In the genomic region with DNA sequence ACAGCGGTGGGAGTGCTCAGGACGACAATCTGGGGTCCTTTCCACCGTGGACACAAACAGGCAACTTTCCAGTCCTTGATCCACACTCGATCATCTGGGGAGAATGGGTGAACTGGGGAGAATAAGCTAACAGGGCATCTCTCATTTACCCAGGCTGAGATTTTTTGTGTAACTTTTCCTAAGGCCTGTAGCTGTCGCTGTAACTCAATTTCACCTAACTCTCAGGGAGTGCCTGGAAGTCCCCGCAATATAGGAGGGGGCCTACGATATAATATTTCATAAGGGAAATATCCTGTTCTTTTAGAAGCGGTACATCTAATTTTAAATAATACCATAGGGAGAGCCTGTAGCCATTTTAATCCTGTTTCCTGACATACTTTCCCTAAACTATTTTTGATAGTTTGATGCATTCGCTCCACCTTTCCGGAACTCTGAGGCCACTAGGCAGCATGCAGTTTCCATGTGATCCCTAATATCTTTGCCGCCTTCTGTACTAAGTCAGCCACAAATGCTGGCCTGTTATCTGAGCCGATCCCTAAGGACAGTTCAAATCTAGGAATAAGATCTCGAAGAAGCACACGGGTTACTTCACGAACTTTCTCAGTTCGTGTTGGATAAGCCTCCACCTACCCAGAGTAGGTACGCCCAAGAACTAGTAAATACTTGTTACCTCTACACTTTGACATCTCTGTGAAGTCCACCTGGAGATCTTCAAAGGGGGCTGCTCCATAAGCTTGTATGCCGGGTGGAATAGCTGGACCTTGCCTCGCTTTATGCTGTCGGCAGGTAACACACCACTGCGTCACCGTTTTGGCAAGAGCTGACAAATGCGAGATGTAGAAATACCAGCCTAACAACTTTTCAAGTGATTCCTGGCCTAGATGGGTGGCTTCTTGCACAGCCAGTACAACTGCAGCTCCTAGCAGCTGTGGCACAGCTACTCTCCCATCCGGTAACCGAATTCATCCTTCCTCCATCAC, we compare ENCODE assay signal across 8 cellular contexts.
DNase-seq lines count a peak whose midpoint lies in the region; ATAC-seq, FAIRE-seq and TF ChIP-seq lines count a peak whose summit lies in the region.
"Not testable (repeated sequence)": the region's sequence is repeated elsewhere in the genome, so short reads cannot be mapped to it uniquely, and the experiment has no call there.

No MANE protein-coding gene starts in this region.

- not testable (repeated sequence) for H3K27ac ChIP-seq in PC-3 (ENCODE audit: low read length); GM12878 (ENCODE audit: control insufficient read depth, insufficient read depth); liver (ENCODE audit: low read depth in 1 of 2, low read length in 2 of 2)
- H3K27ac ChIP-seq in esophagus squamous epithelium (peak overlapping the region; percentile 65 to 81 (median 76)), prostate gland (peak overlapping the region; percentile 84)

- TF ChIP-seq EP300 in Ishikawa (IDR thresholded peaks at IDR 0.05; ENCODE audit: borderline replicate concordance); GM12878 (IDR thresholded peaks at IDR 0.05; ENCODE audit: borderline replicate concordance in 1 of 2, control insufficient read depth in 1 of 2, low read depth in 2 of 2, low read length in 2 of 2): not testable (repeated sequence)

- not testable (repeated sequence) for H3K9ac ChIP-seq in PC-3 (ENCODE audit: low read length); GM12878 (ENCODE audit: control insufficient read depth, insufficient read depth, low read length); liver (ENCODE audit: low read depth in 1 of 2, low read length in 2 of 2)

- peak overlapping the region; percentile 79 for H2AFZ ChIP-seq in PC-3 (ENCODE audit: low read length)
- not testable (repeated sequence) for H2AFZ ChIP-seq in GM12878 (ENCODE audit: control insufficient read depth, low read depth, low read length)

- BruUV-seq in PC-3 (replicated peaks; lab: Mats Ljungman, UMichigan); GM12878 (replicated peaks; lab: Mats Ljungman, UMichigan): not testable (repeated sequence)

- WGBS in GM12878 (ENCODE audit: insufficient coverage, insufficient replicate concordance, low lambda C conversion rate, missing lambda C conversion rate) = 47% methylated on average over 25 of the region's 25 CpGs
- 34 to 53% methylated on average over 17 to 21 of the region's 25 CpGs for WGBS in esophagus squamous epithelium, 2 donors
- WGBS in liver = 65% methylated on average over 25 of the region's 25 CpGs
- 32% methylated on average over 25 of the region's 25 CpGs for WGBS in prostate gland

- RAD21 ChIA-PET in GM12878 (lab: Charles Lee; ENCODE audit: unreplicated experiment) = interaction anchor here (1.4 kb wide), 1 partner anchor 107 kb away, joined by 7 read pairs; no protein-coding TSS in a partner anchor

- DNase-seq in AG09309 (ENCODE audit: low read depth); GM12878 (ENCODE audit: low read depth, low spot score); esophagus squamous epithelium (lab: John Stamatoyannopoulos, UW): not testable (repeated sequence)
- DNase-seq in EH (ENCODE audit: low read depth) (peak; percentile 1), PC-3 (peak; percentile 71), prostate gland (ENCODE audit: low spot score) (peak; percentile 71)

- SMC1A ChIA-PET in GM12878 (lab: Charles Lee; ENCODE audit: uncharacterized antibody, unreplicated experiment) = interaction anchor here (1.9 kb wide), 1 partner anchor 108 kb away, joined by 5 read pairs; no protein-coding TSS in a partner anchor

- not testable (repeated sequence) for H3K4me1 ChIP-seq in PC-3 (ENCODE audit: insufficient read depth, low read length); GM12878 (ENCODE audit: control insufficient read depth, insufficient read depth, low read length); liver (ENCODE audit: control insufficient read depth in 4 of 4, insufficient read depth in 4 of 4, low read length in 3 of 4); prostate gland (replicated peaks)
- H3K4me1 ChIP-seq in esophagus squamous epithelium = peaks cover 0 to 16% (median 0%) of the 10 kb centered on the region in 3 donors

- H3F3A ChIP-seq in PC-3 (ENCODE audit: low read length, unreplicated experiment) = not testable (repeated sequence)

- POLR2A ChIA-PET in PC-3 (lab: Charles Lee; ENCODE audit: unreplicated experiment); GM12878 (lab: Charles Lee): not testable (repeated sequence)

- H3K4me3 ChIP-seq in AG09309 (ENCODE audit: control insufficient read depth, low read depth, low read length); GM12878; liver (ENCODE audit: low read depth in 1 of 3, low read length in 3 of 3): not testable (repeated sequence)
- H3K4me3 ChIP-seq in PC-3 (ENCODE audit: low read length) (peak overlapping the region; percentile 59), esophagus squamous epithelium (peak overlapping the region; percentile 22 to 53 (median 36)), prostate gland (peak overlapping the region; percentile 19)

- TF ChIP-seq CTCF in AG09309 (IDR thresholded peaks at IDR 0.05; ENCODE audit: control insufficient read depth, insufficient read depth, low read depth, low read length, missing control alignments) = peak; percentile 30
- TF ChIP-seq CTCF in PC-3 (conservative IDR thresholded peaks at IDR 0.05; ENCODE audit: low read depth, low read length) = peak; percentile 65
- peak; percentile 7 to 36 (median 19); a peak in 3 of 6 replicates for TF ChIP-seq CTCF in GM12878 (IDR thresholded peaks at IDR 0.05 in 2 of 3, conservative IDR thresholded peaks at IDR 0.05 in 1 of 3; ENCODE audit: control insufficient read depth in 2 of 3, extremely low read depth in 1 of 3, insufficient read depth in 1 of 3, low read depth in 3 of 3, low read length in 3 of 3)
- peak in 3 of 6 experiments; percentile 21 to 40 (median 22) for TF ChIP-seq CTCF in esophagus squamous epithelium (IDR thresholded peaks at IDR 0.05)
- TF ChIP-seq CTCF in liver (IDR thresholded peaks at IDR 0.05; ENCODE audit: low read depth, low read length, missing input control) = peak; percentile 6
- peak in 3 of 4 experiments; percentile 12 to 34 (median 13) for TF ChIP-seq CTCF in prostate gland (IDR thresholded peaks at IDR 0.05)

- H3K9me2 ChIP-seq in PC-3 (replicated peaks; ENCODE audit: low read length) = not testable (repeated sequence)

- intact Hi-C loops in PC-3 (cut with micrococcal nuclease); GM12878 (cut with micrococcal nuclease; ENCODE audit: unreplicated experiment); esophagus squamous epithelium (cut with DNase I); prostate gland (cut with DNase I): not testable (repeated sequence)

- peak overlapping the region; percentile 88 for H3K4me2 ChIP-seq in PC-3 (ENCODE audit: low read length)
- not testable (repeated sequence) for H3K4me2 ChIP-seq in GM12878 (ENCODE audit: control insufficient read depth, insufficient read depth)

- TF ChIP-seq POLR2A in GM12878 (IDR thresholded peaks at IDR 0.05; ENCODE audit: low read depth, low read length) = not testable (repeated sequence)
- peak in 1 of 4 donors; percentile 10 for TF ChIP-seq POLR2A in esophagus squamous epithelium (IDR thresholded peaks at IDR 0.05)
- peak; percentile 73 for TF ChIP-seq POLR2A in prostate gland (IDR thresholded peaks at IDR 0.05)

- H4K20me1 ChIP-seq in PC-3 (ENCODE audit: low read length); GM12878 (ENCODE audit: control insufficient read depth, insufficient read depth): not testable (repeated sequence)

- in situ Hi-C loops in GM12878 (cut with MboI) = not testable (repeated sequence)

- TF ChIP-seq RAD21 in Ishikawa (IDR thresholded peaks at IDR 0.05; ENCODE audit: low read depth) = peak; percentile 45
- TF ChIP-seq RAD21 in GM12878 (IDR thresholded peaks at IDR 0.05; ENCODE audit: insufficient read depth, low read depth, low read length) = not testable (repeated sequence)
- TF ChIP-seq RAD21 in liver (IDR thresholded peaks at IDR 0.05) = peak; percentile 36 to 47

- CTCF ChIA-PET in PC-3 (lab: Charles Lee) (interaction anchor here (0.5 to 0.9 kb wide), 3 partner anchors 107 to 532 kb away, joined by 3 to 4 read pairs (median 3); partner anchors contain the start of gene ALDH3B1), GM12878 (lab: Yijun Ruan, JAX) (interaction anchor here (0.7 to 1.0 kb wide), 2 partner anchors 107 to 108 kb away, joined by 3 to 4 read pairs; no protein-coding TSS in a partner anchor)

- not testable (repeated sequence) for H3K9me3 ChIP-seq in PC-3 (ENCODE audit: low read length); GM12878 (replicated peaks; ENCODE audit: control insufficient read depth, insufficient read depth, low read length); esophagus squamous epithelium; liver (ENCODE audit: control insufficient read depth in 4 of 4, low read length in 3 of 4); prostate gland

- not testable (repeated sequence) for H3K79me2 ChIP-seq in PC-3 (ENCODE audit: low read length); GM12878 (ENCODE audit: control insufficient read depth, insufficient read depth, low read length)

- FAIRE-seq in GM12878 (lab: Jason Lieb, UNC) = not testable (repeated sequence)

- not testable (repeated sequence) for H3K36me3 ChIP-seq in PC-3 (ENCODE audit: low read depth, low read length); GM12878 (ENCODE audit: control insufficient read depth in 2 of 2, insufficient read depth in 2 of 2, low read length in 1 of 2); esophagus squamous epithelium; liver (ENCODE audit: control insufficient read depth in 4 of 4, insufficient read depth in 3 of 4, low read depth in 1 of 4, low read length in 3 of 4); prostate gland

- H3K27me3 ChIP-seq in PC-3 (ENCODE audit: low read length); GM12878 (replicated peaks in 1 of 2; ENCODE audit: control insufficient read depth in 2 of 2, insufficient read depth in 2 of 2, low read length in 1 of 2); esophagus squamous epithelium; liver (ENCODE audit: control insufficient read depth in 4 of 4, insufficient read depth in 4 of 4, low read length in 3 of 4); prostate gland (replicated peaks; ENCODE audit: insufficient read depth): not testable (repeated sequence)

- not testable (repeated sequence) for ATAC-seq in PC-3, GM12878
